ENCODE assay signal across 12 cellular contexts in the genomic region with DNA sequence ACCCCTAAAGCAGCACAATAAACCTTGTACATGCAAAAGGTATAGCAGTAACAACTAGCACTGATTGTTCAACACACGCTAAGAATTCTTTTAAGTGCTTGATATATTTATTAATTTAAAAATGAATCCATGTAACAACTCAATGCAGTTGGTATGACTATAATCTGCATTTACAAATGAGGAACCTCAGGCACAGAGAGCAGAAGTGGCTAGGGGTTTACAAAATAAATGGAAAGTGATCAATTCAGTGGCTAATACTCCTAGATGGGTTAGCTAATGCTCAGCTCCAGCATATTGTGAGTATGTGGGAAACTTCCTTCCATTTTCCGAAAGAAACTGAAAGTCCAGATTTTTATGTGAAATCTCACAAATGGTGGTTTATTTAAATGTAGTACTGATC.
DNase-seq lines count a peak whose midpoint lies in the region; ATAC-seq, FAIRE-seq and TF ChIP-seq lines count a peak whose summit lies in the region.
"Had no signal": no experiment of that assay in that cellular context is flagged by ENCODE, and none has a peak within 500 bp of the region (broad histone marks: within the 10 kb centered on the region; RNA-seq: fewer than 3 reads in every experiment).

No MANE protein-coding gene starts in this region.

- no peak overlapping the region for H3K4me3 ChIP-seq in kidney (ENCODE audit: low read length in 2 of 2)

- H3K27ac ChIP-seq in kidney (ENCODE audit: low read depth in 2 of 2, low read length in 2 of 2) = no peak overlapping the region

- POLR2A ChIA-PET in activated CD8-positive, alpha-beta T cell treated with anti-CD3 and anti-CD28 coated beads, Interleukin-2, amount 10 ng/mL, durations not matched to agents 7 days and 5 days (lab: Charles Lee) = no interaction called here

- H3K9me3 Mint-ChIP-seq in activated CD8-positive, alpha-beta T cell treated with anti-CD3 and anti-CD28 coated beads, Interleukin-2, amount 10 ng/mL, durations not matched to agents 7 days and 5 days (ENCODE audit: insufficient read depth) = peaks cover 4% of the 10 kb centered on the region

- H3K4me1 Mint-ChIP-seq in activated CD8-positive, alpha-beta T cell treated with anti-CD3 and anti-CD28 coated beads, Interleukin-2, amount 10 ng/mL, durations not matched to agents 7 days and 5 days (ENCODE audit: low read depth) = peaks cover 17% of the 10 kb centered on the region

- H3K9me3 ChIP-seq in kidney (ENCODE audit: control insufficient read depth in 1 of 2, low read length in 2 of 2) = no peaks in the 10 kb centered on the region

- H3K27ac Mint-ChIP-seq in activated CD8-positive, alpha-beta T cell treated with anti-CD3 and anti-CD28 coated beads, Interleukin-2, amount 10 ng/mL, durations not matched to agents 7 days and 5 days = peak overlapping the region; percentile 90

- H3K36me3 Mint-ChIP-seq in activated CD8-positive, alpha-beta T cell treated with anti-CD3 and anti-CD28 coated beads, Interleukin-2, amount 10 ng/mL, durations not matched to agents 7 days and 5 days (ENCODE audit: low read depth) = peaks cover 19% of the 10 kb centered on the region

- H3K27me3 Mint-ChIP-seq in activated CD8-positive, alpha-beta T cell treated with anti-CD3 and anti-CD28 coated beads, Interleukin-2, amount 10 ng/mL, durations not matched to agents 7 days and 5 days (ENCODE audit: low read depth) = no peaks in the 10 kb centered on the region

- H3K9ac ChIP-seq in kidney (ENCODE audit: low read length in 2 of 2) = no peak overlapping the region

- H3K36me3 ChIP-seq in kidney (ENCODE audit: control insufficient read depth in 1 of 2, insufficient read depth in 2 of 2, low read length in 2 of 2) = no peaks in the 10 kb centered on the region

- DNase-seq in CD1c-positive myeloid dendritic cell (ENCODE audit: extremely low spot score) = peak; percentile 39
- no peak for DNase-seq in activated CD8-positive, alpha-beta T cell treated with anti-CD3 and anti-CD28 coated beads, Interleukin-2, amount 10 ng/mL, durations not matched to agents 7 days and 5 days
- DNase-seq in kidney = no peak
- no peak for DNase-seq in NCI-H446 treated with DMSO at 0.1 percent for 48 hours (lab: John Stamatoyannopoulos, UW)
- no peak for DNase-seq in NCI-H69 (lab: John Stamatoyannopoulos, UW)
- DNase-seq in NCI-H128 (lab: John Stamatoyannopoulos, UW; ENCODE audit: unreplicated experiment) = no peak
- DNase-seq: activated CD8-positive, alpha-beta memory T cell treated with anti-CD3 and anti-CD28 coated beads for 24 hours; COR-L47; dermis blood vessel endothelial cell; NK-92 treated with Interleukin-12 subunit alpha and Interleukin-12 subunit beta, amount 100 ng/mL, for 24 hours had no signal

- H3K4me1 ChIP-seq in kidney (ENCODE audit: control insufficient read depth in 1 of 2, insufficient read depth in 1 of 2, low read depth in 1 of 2, low read length in 2 of 2) = no peaks in the 10 kb centered on the region

- peak overlapping the region; percentile 45 for H3K4me3 Mint-ChIP-seq in activated CD8-positive, alpha-beta T cell treated with anti-CD3 and anti-CD28 coated beads, Interleukin-2, amount 10 ng/mL, durations not matched to agents 7 days and 5 days

- intact Hi-C loops in kidney (cut with DNase I) = no loop called here

- peak; percentile 37 for ATAC-seq in GM19035 (IDR thresholded peaks at IDR 0.05; ENCODE audit: unreplicated experiment)
- peak; percentile 48 for ATAC-seq in HG03066 (IDR thresholded peaks at IDR 0.05; ENCODE audit: low read depth, unreplicated experiment)
- ATAC-seq in activated CD8-positive, alpha-beta T cell treated with anti-CD3 and anti-CD28 coated beads, Interleukin-2, amount 10 ng/mL, durations not matched to agents 7 days and 5 days = no peak

- no peak for FAIRE-seq in kidney (lab: Jason Lieb, UNC)

- CTCF ChIA-PET in activated CD8-positive, alpha-beta T cell treated with anti-CD3 and anti-CD28 coated beads, Interleukin-2, amount 10 ng/mL, durations not matched to agents 7 days and 5 days (lab: Charles Lee) = no interaction called here

- no peak for TF ChIP-seq CTCF in kidney (IDR thresholded peaks at IDR 0.05; ENCODE audit: borderline replicate concordance, extremely low read depth, insufficient read depth)
